8 cellular contexts compared by ENCODE assay signal in the genomic region with DNA sequence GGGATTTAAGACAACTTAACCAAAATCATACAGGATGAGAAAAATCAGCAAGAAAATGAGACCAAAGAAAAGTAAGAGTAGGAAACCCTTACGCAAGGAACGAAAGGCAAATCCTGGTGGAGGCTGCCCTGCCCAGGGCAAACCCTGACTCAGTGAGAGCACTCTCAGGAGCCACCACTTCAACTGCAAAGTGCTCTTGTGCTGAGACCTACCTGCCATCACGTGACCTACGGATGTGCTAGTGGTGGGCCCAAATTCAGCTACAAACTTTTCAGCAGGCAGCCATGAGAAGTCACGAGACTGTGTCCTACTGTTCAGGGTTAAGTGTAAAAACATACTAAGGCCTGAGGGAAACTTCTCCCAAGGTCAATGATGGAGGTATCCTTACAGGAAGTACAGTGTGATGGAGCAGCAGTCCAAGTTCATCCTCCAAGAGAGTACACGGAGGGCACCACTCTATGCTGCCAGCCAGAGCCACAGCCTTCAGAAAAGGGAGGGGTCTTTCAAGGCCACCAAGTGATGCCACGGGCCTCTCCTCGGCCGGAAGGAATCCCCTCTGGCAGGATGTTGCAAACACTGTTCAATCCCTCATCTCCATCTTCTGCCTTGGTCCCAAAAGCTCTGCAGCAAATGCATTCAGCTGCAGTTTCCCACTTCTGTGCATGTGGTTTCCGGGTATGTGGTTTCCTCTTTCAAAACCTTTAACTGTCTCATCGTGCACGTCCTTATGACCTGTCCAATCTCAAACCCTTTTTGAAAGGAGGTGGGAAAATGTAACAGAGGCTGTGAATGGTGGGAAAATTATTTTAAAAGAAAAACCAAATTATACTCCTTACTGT. TPM values are rescaled to one million over a fixed set of nuclear protein-coding genes. Genes with fewer than 3 reads are reported as not detected.
DNase-seq lines count a peak whose midpoint lies in the region; ATAC-seq lines count a peak whose summit lies in the region.

No MANE protein-coding gene starts in this region.

- DNase-seq in M059J (ENCODE audit: low read depth) = peak; percentile 83
- DNase-seq in activated T-cell treated with anti-CD3 and anti-CD28 coated beads for 48 hours (ENCODE audit: low read depth) = peak; percentile 17
- peak; percentile 30 for DNase-seq in glomerular visceral epithelial cell (ENCODE audit: extremely low spot score)
- peak; percentile 48 for DNase-seq in stimulated activated naive CD8-positive, alpha-beta T cell treated with anti-CD3 and anti-CD28 coated beads, Interleukin-15, Interleukin-2, amounts not matched to agents 100 U/mL and 50 U/mL, for 24 hours
- no peak for DNase-seq in NCI-H446 treated with DMSO at 0.1 percent for 48 hours (lab: John Stamatoyannopoulos, UW)
- no peak for DNase-seq in COLO668 (lab: John Stamatoyannopoulos, UW; ENCODE audit: unreplicated experiment)

- peak overlapping the region; percentile 49; the same call in 1 of the 2 replicates for H3K4me3 ChIP-seq in GM08714 (ENCODE audit: low read length)

- peak; percentile 72 for ATAC-seq in GM21576 (IDR thresholded peaks at IDR 0.05; ENCODE audit: unreplicated experiment)
- peak; percentile 72 for ATAC-seq in stimulated activated naive CD8-positive, alpha-beta T cell treated with anti-CD3 and anti-CD28 coated beads, Interleukin-15, Interleukin-2, amounts not matched to agents 100 U/mL and 50 U/mL, for 24 hours

RNA-seq across cellular contexts. Expression of gene CHSY1, which starts 9.5 kb away (rescaled TPM):
- total RNA-seq in M059J (2014; rRNA removed; shearing (Covaris generic)) = 37.0 and 52.1 TPM in 2 replicates

RNA-seq across cellular contexts. Expression of gene SELENOS, which starts 34.9 kb away (rescaled TPM):
- 85.5 and 86.5 TPM in 2 replicates for total RNA-seq in M059J (2014; rRNA removed; shearing (Covaris generic))

RNA-seq across cellular contexts. Expression of gene SNRPA1, which starts 52.7 kb away (rescaled TPM):
- total RNA-seq in M059J (2014; rRNA removed; shearing (Covaris generic)) = 27.6 and 32.6 TPM in 2 replicates

Comparison
In these comparisons a context has a peak if more than half of its experiments do, and no peak if none do; other contexts are left out.
1. DNase-seq: peak in M059J (single experiment), activated T-cell treated with anti-CD3 and anti-CD28 coated beads for 48 hours (single experiment), glomerular visceral epithelial cell (single experiment) and stimulated activated naive CD8-positive, alpha-beta T cell treated with anti-CD3 and anti-CD28 coated beads, Interleukin-15, Interleukin-2, amounts not matched to agents 100 U/mL and 50 U/mL, for 24 hours (single experiment); none in NCI-H446 treated with DMSO at 0.1 percent for 48 hours (single experiment) and COLO668 (single experiment).